2 cellular contexts compared by ENCODE assay signal in the genomic region with DNA sequence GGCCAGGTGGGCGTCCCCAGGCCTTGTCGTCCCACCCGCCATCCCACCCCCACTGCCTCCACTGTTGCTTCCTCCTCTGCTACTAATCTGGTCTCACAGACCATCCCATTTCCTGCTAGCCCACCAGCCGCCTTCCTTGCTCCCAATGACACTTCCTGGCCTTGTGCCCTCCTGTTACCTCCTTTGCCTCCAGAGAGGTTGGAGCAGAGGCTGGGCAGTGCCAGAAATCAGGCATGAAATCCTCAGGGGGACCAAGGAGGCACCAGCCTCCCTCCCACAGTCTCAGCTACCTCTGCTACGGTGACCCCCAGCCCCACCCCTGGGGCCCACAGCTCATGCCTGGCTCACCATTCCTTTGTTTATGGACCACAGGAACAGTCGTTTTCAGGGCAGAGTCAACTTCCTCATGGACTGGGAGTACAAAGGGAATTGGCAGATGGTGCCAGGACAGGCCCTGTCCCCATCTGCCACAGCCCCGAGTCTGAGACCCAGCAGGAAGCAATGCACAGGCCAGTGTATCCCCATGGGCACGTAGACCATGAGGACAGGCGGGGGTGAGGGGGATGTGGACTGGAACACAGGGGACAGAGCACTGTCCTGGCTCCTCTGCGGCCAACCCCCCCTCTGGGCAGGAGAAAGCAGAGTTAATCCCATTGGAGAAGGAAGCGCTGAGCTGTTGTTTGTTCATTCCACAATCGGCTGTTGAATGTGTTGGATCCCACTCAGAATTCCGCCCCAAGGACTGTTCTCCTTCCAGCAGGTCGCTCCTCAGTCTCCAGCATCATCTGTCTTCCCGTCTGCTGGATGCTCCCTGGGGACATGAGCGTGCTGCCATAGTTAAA.
TF ChIP-seq lines count a peak whose summit lies in the region.

No MANE protein-coding gene starts in this region.

TF ChIP-seq in A549, 52 proteins besides CTCF, POLR2A, EP300 and RAD21:
- no peak for TF ChIP-seq NR3C1 (IDR thresholded peaks at IDR 0.05)
- no peak for TF ChIP-seq NFE2L2 (conservative IDR thresholded peaks at IDR 0.05; ENCODE audit: low read length)
- no peak for TF ChIP-seq ZNF302 (CRISPR knock-in tag; IDR thresholded peaks at IDR 0.05)
- no peak for TF ChIP-seq MYC (IDR thresholded peaks at IDR 0.05; ENCODE audit: borderline replicate concordance, low read length)
- no peak for TF ChIP-seq CBX2 (IDR thresholded peaks at IDR 0.05; ENCODE audit: borderline replicate concordance, low read depth)
- TF ChIP-seq PHF8 (IDR thresholded peaks at IDR 0.05; ENCODE audit: borderline replicate concordance, low read depth) = no peak
- no peak for TF ChIP-seq CHD2 (IDR thresholded peaks at IDR 0.05; ENCODE audit: low read length, partially characterized antibody)
TF ChIP-seq in A549: peak in this region for 0.

TF ChIP-seq in H1, 55 proteins besides CTCF, POLR2A, EP300 and RAD21:
- TF ChIP-seq YY1 (IDR thresholded peaks at IDR 0.05; ENCODE audit: low read depth, low read length) (no peak), POLR2AphosphoS5 (IDR thresholded peaks at IDR 0.05; ENCODE audit: low read depth, low read length) (no peak), MAFK (IDR thresholded peaks at IDR 0.05; ENCODE audit: low read depth, low read length) (no peak), CEBPB (IDR thresholded peaks at IDR 0.05; ENCODE audit: low read depth, low read length) (no peak), CREB1 (IDR thresholded peaks at IDR 0.05) (no peak), KDM4A (IDR thresholded peaks at IDR 0.05; ENCODE audit: low read depth, low read length, severe bottlenecking) (no peak), SAP30 (IDR thresholded peaks at IDR 0.05; ENCODE audit: insufficient read depth, insufficient replicate concordance, low read length) (no peak), RNF2 (IDR thresholded peaks at IDR 0.05; ENCODE audit: borderline replicate concordance, low read depth, low read length, missing control alignments, poor library complexity, severe bottlenecking) (no peak), HDAC6 (IDR thresholded peaks at IDR 0.05; ENCODE audit: low read depth, low read length) (no peak), TBP (IDR thresholded peaks at IDR 0.05; ENCODE audit: low read depth, low read length) (no peak), TEAD4 (IDR thresholded peaks at IDR 0.05; ENCODE audit: low read depth, low read length) (no peak), RBBP5 (IDR thresholded peaks at IDR 0.05; ENCODE audit: borderline replicate concordance, low read depth, low read length) (no peak), TAF1 (IDR thresholded peaks at IDR 0.05; ENCODE audit: low read depth, low read length) (no peak), SRF (IDR thresholded peaks at IDR 0.05; ENCODE audit: low read depth, low read length) (no peak)
- TF ChIP-seq, protein P1, sequence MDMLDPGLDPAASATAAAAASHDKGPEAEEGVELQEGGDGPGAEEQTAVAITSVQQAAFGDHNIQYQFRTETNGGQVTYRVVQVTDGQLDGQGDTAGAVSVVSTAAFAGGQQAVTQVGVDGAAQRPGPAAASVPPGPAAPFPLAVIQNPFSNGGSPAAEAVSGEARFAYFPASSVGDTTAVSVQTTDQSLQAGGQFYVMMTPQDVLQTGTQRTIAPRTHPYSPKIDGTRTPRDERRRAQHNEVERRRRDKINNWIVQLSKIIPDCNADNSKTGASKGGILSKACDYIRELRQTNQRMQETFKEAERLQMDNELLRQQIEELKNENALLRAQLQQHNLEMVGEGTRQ (IDR thresholded peaks at IDR 0.05; ENCODE audit: low read length) = no peak
- TF ChIP-seq, protein P2, sequence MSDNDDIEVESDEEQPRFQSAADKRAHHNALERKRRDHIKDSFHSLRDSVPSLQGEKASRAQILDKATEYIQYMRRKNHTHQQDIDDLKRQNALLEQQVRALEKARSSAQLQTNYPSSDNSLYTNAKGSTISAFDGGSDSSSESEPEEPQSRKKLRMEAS (IDR thresholded peaks at IDR 0.05) = no peak
- TF ChIP-seq, protein P3, sequence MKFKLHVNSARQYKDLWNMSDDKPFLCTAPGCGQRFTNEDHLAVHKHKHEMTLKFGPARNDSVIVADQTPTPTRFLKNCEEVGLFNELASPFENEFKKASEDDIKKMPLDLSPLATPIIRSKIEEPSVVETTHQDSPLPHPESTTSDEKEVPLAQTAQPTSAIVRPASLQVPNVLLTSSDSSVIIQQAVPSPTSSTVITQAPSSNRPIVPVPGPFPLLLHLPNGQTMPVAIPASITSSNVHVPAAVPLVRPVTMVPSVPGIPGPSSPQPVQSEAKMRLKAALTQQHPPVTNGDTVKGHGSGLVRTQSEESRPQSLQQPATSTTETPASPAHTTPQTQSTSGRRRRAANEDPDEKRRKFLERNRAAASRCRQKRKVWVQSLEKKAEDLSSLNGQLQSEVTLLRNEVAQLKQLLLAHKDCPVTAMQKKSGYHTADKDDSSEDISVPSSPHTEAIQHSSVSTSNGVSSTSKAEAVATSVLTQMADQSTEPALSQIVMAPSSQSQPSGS (IDR thresholded peaks at IDR 0.05; ENCODE audit: low read length) = no peak
- TF ChIP-seq, protein P4, sequence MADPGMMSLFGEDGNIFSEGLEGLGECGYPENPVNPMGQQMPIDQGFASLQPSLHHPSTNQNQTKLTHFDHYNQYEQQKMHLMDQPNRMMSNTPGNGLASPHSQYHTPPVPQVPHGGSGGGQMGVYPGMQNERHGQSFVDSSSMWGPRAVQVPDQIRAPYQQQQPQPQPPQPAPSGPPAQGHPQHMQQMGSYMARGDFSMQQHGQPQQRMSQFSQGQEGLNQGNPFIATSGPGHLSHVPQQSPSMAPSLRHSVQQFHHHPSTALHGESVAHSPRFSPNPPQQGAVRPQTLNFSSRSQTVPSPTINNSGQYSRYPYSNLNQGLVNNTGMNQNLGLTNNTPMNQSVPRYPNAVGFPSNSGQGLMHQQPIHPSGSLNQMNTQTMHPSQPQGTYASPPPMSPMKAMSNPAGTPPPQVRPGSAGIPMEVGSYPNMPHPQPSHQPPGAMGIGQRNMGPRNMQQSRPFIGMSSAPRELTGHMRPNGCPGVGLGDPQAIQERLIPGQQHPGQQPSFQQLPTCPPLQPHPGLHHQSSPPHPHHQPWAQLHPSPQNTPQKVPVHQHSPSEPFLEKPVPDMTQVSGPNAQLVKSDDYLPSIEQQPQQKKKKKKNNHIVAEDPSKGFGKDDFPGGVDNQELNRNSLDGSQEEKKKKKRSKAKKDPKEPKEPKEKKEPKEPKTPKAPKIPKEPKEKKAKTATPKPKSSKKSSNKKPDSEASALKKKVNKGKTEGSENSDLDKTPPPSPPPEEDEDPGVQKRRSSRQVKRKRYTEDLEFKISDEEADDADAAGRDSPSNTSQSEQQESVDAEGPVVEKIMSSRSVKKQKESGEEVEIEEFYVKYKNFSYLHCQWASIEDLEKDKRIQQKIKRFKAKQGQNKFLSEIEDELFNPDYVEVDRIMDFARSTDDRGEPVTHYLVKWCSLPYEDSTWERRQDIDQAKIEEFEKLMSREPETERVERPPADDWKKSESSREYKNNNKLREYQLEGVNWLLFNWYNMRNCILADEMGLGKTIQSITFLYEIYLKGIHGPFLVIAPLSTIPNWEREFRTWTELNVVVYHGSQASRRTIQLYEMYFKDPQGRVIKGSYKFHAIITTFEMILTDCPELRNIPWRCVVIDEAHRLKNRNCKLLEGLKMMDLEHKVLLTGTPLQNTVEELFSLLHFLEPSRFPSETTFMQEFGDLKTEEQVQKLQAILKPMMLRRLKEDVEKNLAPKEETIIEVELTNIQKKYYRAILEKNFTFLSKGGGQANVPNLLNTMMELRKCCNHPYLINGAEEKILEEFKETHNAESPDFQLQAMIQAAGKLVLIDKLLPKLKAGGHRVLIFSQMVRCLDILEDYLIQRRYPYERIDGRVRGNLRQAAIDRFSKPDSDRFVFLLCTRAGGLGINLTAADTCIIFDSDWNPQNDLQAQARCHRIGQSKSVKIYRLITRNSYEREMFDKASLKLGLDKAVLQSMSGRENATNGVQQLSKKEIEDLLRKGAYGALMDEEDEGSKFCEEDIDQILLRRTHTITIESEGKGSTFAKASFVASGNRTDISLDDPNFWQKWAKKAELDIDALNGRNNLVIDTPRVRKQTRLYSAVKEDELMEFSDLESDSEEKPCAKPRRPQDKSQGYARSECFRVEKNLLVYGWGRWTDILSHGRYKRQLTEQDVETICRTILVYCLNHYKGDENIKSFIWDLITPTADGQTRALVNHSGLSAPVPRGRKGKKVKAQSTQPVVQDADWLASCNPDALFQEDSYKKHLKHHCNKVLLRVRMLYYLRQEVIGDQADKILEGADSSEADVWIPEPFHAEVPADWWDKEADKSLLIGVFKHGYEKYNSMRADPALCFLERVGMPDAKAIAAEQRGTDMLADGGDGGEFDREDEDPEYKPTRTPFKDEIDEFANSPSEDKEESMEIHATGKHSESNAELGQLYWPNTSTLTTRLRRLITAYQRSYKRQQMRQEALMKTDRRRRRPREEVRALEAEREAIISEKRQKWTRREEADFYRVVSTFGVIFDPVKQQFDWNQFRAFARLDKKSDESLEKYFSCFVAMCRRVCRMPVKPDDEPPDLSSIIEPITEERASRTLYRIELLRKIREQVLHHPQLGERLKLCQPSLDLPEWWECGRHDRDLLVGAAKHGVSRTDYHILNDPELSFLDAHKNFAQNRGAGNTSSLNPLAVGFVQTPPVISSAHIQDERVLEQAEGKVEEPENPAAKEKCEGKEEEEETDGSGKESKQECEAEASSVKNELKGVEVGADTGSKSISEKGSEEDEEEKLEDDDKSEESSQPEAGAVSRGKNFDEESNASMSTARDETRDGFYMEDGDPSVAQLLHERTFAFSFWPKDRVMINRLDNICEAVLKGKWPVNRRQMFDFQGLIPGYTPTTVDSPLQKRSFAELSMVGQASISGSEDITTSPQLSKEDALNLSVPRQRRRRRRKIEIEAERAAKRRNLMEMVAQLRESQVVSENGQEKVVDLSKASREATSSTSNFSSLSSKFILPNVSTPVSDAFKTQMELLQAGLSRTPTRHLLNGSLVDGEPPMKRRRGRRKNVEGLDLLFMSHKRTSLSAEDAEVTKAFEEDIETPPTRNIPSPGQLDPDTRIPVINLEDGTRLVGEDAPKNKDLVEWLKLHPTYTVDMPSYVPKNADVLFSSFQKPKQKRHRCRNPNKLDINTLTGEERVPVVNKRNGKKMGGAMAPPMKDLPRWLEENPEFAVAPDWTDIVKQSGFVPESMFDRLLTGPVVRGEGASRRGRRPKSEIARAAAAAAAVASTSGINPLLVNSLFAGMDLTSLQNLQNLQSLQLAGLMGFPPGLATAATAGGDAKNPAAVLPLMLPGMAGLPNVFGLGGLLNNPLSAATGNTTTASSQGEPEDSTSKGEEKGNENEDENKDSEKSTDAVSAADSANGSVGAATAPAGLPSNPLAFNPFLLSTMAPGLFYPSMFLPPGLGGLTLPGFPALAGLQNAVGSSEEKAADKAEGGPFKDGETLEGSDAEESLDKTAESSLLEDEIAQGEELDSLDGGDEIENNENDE (IDR thresholded peaks at IDR 0.05; ENCODE audit: insufficient replicate concordance, low read length) = no peak
